ENCODE assay signal across 10 cellular contexts in genomic region chr7:20786049-20786412, GRCh38. TPM values are rescaled to one million over a fixed set of nuclear protein-coding genes. Genes with fewer than 3 reads are reported as not detected.
A peak's percentile ranks its signal among the peaks of the same experiment; 100 is the strongest.
DNase-seq lines count a peak whose midpoint lies in the region; ATAC-seq and TF ChIP-seq lines count a peak whose summit lies in the region.
"Had no signal": no experiment of that assay in that cellular context is flagged by ENCODE, and none has a peak within 500 bp of the region (broad histone marks: within the 10 kb centered on the region; RNA-seq: fewer than 3 reads in every experiment).

No MANE protein-coding gene starts in this region.

- WGBS in prostate gland, result 3% methylated on average over 10 of the region's 10 CpGs

- no peaks in the 10 kb centered on the region for H3K4me1 ChIP-seq in prostate gland (replicated peaks)

- peak overlapping the region; percentile 77 for H3K27ac ChIP-seq in epithelial cell of prostate
- H3K27ac ChIP-seq in prostate gland, result peak overlapping the region; percentile 90 to 93
- H3K27ac ChIP-seq: right atrium auricular region had no signal

- intact Hi-C loops in prostate gland (cut with DNase I), result no loop called here

- TF ChIP-seq POLR2A in prostate gland (IDR thresholded peaks at IDR 0.05), result no peak

- no peaks in the 10 kb centered on the region for H3K36me3 ChIP-seq in prostate gland
- H3K36me3 ChIP-seq: right atrium auricular region had no signal

- peak; percentile 21 for DNase-seq in DMS153 treated with DMSO at 0.1 percent for 48 hours (lab: John Stamatoyannopoulos, UW; ENCODE audit: unreplicated experiment)
- DNase-seq in DMS153 (lab: John Stamatoyannopoulos, UW), result no peak
- DNase-seq in SK-MEL-5 (ENCODE audit: low read depth, low spot score), result peak; percentile 15
- DNase-seq in epithelial cell of prostate (ENCODE audit: low read depth, low spot score), result no peak
- DNase-seq in prostate gland (ENCODE audit: low spot score), result no peak

- in situ Hi-C loops in SK-MEL-5 (cut with HindIII; ENCODE audit: low pct_unique_long_range_greater_than_20kb, low sequenced_read_pairs), result no loop called here

- TF ChIP-seq CTCF in prostate gland (IDR thresholded peaks at IDR 0.05), result no peak

- ATAC-seq in activated CD4-positive, CD25-positive, alpha-beta regulatory T cell treated with anti-CD3 and anti-CD28 coated beads, Interleukin-2, amount 50 U/mL, for 24 hours, result no peak
- ATAC-seq in HG03439 (IDR thresholded peaks at IDR 0.05; ENCODE audit: unreplicated experiment) (no peak), GM21381 (IDR thresholded peaks at IDR 0.05; ENCODE audit: unreplicated experiment) (no peak)

- peak overlapping the region; percentile 39 to 55 for H3K4me3 ChIP-seq in prostate gland

- H3K27me3 ChIP-seq in prostate gland (replicated peaks; ENCODE audit: insufficient read depth), result no peaks in the 10 kb centered on the region

- no peaks in the 10 kb centered on the region for H3K9me3 ChIP-seq in prostate gland
- H3K9me3 ChIP-seq: right atrium auricular region had no signal

RNA-seq across cellular contexts. Expression of gene SP8, which starts 0.7 kb away (rescaled TPM):
- total RNA-seq in SK-MEL-5 (2014; rRNA removed; shearing (Covaris generic)), result 1.5 and 1.6 TPM in 2 replicates
- polyA plus RNA-seq in SK-MEL-5 (2015; cell fraction: cytosol; rRNA removed), result 4.3 and 7.2 TPM in 2 replicates
- polyA plus RNA-seq in SK-MEL-5 (2015; cell fraction: nucleus; rRNA removed), result 1.4 and 4.8 TPM in 2 replicates
- total RNA-seq in prostate gland, result 10 to 100 TPM in 1 of 2 donors, 1 to 10 TPM in 1; 7.4 to 44.5 TPM
- total RNA-seq: dermis microvascular lymphatic vessel endothelial cell, right atrium auricular region had no signal

Comparison
In these comparisons a context has a peak if more than half of its experiments do, and no peak if none do; other contexts are left out.
1. DNase-seq: peak in DMS153 treated with DMSO at 0.1 percent for 48 hours (single experiment) and SK-MEL-5 (single experiment); none in DMS153 (single experiment), epithelial cell of prostate (single experiment) and prostate gland (single experiment).